2 cellular contexts compared by ENCODE assay signal in genomic region chr14:89347885-89348284, GRCh38.
TF ChIP-seq lines count a peak whose summit lies in the region.

No MANE protein-coding gene starts in this region.

TF ChIP-seq in HepG2, 621 proteins besides CTCF, POLR2A, EP300 and RAD21 (continued from another document):
- peak; percentile 31 for TF ChIP-seq ZNF687 (CRISPR knock-in tag; IDR thresholded peaks at IDR 0.05)
- no peak for TF ChIP-seq SOX6 (IDR thresholded peaks at IDR 0.05)
- 0 out of 2 replicates have a peak, but pooled peaks have one; percentile 5 for TF ChIP-seq SOX6 (CRISPR knock-in tag; IDR thresholded peaks at IDR 0.05)
- no peak for TF ChIP-seq JARID2 (CRISPR knock-in tag; IDR thresholded peaks at IDR 0.05; ENCODE audit: insufficient replicate concordance)
- no peak for TF ChIP-seq HINFP (CRISPR knock-in tag; IDR thresholded peaks at IDR 0.05; ENCODE audit: low read depth)

TF ChIP-seq in WTC11, 78 proteins besides CTCF, POLR2A, EP300 and RAD21 (continued from another document):
- TF ChIP-seq ARID4B (CRISPR knock-in tag; IDR thresholded peaks at IDR 0.05; ENCODE audit: borderline replicate concordance) (no peak), CBFB (CRISPR knock-in tag; IDR thresholded peaks at IDR 0.05; ENCODE audit: low read depth) (no peak), TEAD1 (CRISPR knock-in tag; IDR thresholded peaks at IDR 0.05) (no peak), ZNF671 (CRISPR knock-in tag; IDR thresholded peaks at IDR 0.05) (no peak), ZNF416 (CRISPR knock-in tag; IDR thresholded peaks at IDR 0.05) (no peak), NFYB (CRISPR knock-in tag; conservative IDR thresholded peaks at IDR 0.05; ENCODE audit: low read depth) (no peak)
- TF ChIP-seq, protein P1, sequence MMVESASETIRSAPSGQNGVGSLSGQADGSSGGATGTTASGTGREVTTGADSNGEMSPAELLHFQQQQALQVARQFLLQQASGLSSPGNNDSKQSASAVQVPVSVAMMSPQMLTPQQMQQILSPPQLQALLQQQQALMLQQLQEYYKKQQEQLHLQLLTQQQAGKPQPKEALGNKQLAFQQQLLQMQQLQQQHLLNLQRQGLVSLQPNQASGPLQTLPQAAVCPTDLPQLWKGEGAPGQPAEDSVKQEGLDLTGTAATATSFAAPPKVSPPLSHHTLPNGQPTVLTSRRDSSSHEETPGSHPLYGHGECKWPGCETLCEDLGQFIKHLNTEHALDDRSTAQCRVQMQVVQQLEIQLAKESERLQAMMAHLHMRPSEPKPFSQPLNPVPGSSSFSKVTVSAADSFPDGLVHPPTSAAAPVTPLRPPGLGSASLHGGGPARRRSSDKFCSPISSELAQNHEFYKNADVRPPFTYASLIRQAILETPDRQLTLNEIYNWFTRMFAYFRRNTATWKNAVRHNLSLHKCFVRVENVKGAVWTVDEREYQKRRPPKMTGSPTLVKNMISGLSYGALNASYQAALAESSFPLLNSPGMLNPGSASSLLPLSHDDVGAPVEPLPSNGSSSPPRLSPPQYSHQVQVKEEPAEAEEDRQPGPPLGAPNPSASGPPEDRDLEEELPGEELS (CRISPR knock-in tag; IDR thresholded peaks at IDR 0.05) = no peak
- TF ChIP-seq, protein P2, sequence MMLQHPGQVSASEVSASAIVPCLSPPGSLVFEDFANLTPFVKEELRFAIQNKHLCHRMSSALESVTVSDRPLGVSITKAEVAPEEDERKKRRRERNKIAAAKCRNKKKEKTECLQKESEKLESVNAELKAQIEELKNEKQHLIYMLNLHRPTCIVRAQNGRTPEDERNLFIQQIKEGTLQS (CRISPR knock-in tag; conservative IDR thresholded peaks at IDR 0.05) = no peak
- TF ChIP-seq, protein P3, sequence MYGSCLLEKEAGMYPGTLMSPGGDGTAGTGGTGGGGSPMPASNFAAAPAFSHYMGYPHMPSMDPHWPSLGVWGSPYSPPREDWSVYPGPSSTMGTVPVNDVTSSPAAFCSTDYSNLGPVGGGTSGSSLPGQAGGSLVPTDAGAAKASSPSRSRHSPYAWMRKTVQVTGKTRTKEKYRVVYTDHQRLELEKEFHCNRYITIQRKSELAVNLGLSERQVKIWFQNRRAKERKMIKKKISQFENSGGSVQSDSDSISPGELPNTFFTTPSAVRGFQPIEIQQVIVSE (CRISPR knock-in tag; IDR thresholded peaks at IDR 0.05; ENCODE audit: borderline replicate concordance) = no peak
- TF ChIP-seq, protein P4, sequence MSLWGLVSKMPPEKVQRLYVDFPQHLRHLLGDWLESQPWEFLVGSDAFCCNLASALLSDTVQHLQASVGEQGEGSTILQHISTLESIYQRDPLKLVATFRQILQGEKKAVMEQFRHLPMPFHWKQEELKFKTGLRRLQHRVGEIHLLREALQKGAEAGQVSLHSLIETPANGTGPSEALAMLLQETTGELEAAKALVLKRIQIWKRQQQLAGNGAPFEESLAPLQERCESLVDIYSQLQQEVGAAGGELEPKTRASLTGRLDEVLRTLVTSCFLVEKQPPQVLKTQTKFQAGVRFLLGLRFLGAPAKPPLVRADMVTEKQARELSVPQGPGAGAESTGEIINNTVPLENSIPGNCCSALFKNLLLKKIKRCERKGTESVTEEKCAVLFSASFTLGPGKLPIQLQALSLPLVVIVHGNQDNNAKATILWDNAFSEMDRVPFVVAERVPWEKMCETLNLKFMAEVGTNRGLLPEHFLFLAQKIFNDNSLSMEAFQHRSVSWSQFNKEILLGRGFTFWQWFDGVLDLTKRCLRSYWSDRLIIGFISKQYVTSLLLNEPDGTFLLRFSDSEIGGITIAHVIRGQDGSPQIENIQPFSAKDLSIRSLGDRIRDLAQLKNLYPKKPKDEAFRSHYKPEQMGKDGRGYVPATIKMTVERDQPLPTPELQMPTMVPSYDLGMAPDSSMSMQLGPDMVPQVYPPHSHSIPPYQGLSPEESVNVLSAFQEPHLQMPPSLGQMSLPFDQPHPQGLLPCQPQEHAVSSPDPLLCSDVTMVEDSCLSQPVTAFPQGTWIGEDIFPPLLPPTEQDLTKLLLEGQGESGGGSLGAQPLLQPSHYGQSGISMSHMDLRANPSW (CRISPR knock-in tag; conservative IDR thresholded peaks at IDR 0.05; ENCODE audit: low read depth) = no peak
- TF ChIP-seq, protein P5, sequence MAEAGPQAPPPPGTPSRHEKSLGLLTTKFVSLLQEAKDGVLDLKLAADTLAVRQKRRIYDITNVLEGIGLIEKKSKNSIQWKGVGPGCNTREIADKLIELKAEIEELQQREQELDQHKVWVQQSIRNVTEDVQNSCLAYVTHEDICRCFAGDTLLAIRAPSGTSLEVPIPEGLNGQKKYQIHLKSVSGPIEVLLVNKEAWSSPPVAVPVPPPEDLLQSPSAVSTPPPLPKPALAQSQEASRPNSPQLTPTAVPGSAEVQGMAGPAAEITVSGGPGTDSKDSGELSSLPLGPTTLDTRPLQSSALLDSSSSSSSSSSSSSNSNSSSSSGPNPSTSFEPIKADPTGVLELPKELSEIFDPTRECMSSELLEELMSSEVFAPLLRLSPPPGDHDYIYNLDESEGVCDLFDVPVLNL (CRISPR knock-in tag; IDR thresholded peaks at IDR 0.05; ENCODE audit: borderline replicate concordance, low read depth) = no peak
- TF ChIP-seq, protein P6, sequence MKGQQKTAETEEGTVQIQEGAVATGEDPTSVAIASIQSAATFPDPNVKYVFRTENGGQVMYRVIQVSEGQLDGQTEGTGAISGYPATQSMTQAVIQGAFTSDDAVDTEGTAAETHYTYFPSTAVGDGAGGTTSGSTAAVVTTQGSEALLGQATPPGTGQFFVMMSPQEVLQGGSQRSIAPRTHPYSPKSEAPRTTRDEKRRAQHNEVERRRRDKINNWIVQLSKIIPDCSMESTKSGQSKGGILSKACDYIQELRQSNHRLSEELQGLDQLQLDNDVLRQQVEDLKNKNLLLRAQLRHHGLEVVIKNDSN (CRISPR knock-in tag; IDR thresholded peaks at IDR 0.05) = no peak
